Comparison of ENCODE assay signal across 22 cellular contexts in the genomic region with DNA sequence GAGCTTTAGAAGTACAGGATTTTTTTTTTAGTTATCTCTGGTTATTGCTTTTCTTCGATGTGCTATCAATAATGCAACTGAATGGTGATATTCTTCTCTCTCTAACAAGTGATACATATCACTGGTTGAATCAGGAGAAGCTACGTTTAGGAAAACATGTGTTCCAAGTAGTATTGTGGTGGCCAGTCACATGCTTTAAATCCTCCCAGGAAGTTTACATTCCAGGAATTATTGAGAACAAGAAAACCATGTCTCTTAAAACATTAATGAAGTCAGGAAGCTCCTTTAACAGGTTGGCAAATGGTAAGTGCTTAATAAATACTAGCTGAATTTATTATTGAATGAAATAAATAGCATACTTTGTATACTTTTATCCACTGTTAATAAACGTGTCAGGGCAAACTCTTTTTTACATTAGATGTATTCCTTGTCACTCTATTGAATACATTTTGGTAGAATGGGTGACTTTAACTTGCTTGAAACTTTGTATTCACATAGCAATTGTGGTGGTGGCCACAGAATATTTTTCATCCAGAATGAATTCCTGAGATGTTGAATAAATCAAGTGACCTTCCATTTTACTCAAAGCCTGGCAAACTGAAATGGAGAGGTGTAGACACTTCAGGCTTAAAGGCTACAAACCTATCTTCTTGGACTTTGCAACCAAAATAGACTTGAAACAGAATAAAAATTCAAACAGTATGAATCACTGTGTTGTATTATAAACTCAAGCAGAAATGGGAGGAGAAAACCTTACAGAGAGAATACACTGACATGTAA.
DNase-seq lines count a peak whose midpoint lies in the region; ATAC-seq, FAIRE-seq and TF ChIP-seq lines count a peak whose summit lies in the region.
"Had no signal": no experiment of that assay in that cellular context is flagged by ENCODE, and none has a peak within 500 bp of the region (broad histone marks: within the 10 kb centered on the region; RNA-seq: fewer than 3 reads in every experiment).

No MANE protein-coding gene starts in this region.

- FAIRE-seq in small intestine (lab: Jason Lieb, UNC), result no peak
- FAIRE-seq: kidney had no signal

- no peak for TF ChIP-seq EP300 in SK-N-SH (IDR thresholded peaks at IDR 0.05; ENCODE audit: borderline replicate concordance in 1 of 2, low read depth in 1 of 2, low read length in 1 of 2)

- ATAC-seq in SK-N-SH treated with all-trans-retinoic acid at 6 μM for 48 hours (no peak), HG02642 (IDR thresholded peaks at IDR 0.05; ENCODE audit: poor library complexity, unreplicated experiment) (no peak), GM19455 (IDR thresholded peaks at IDR 0.05; ENCODE audit: unreplicated experiment) (no peak)
- ATAC-seq: natural killer cell treated with Interleukin-12 subunit alpha and Interleukin-12 subunit beta and Interleukin-15 and Interleukin-18, amount 100 ng/mL, for 72 hours had no signal

- peak overlapping the region; percentile 6 to 22; a peak in 1 of 4 replicates for H3K27ac ChIP-seq in SK-N-SH (ENCODE audit: low read depth in 2 of 2, low read length in 1 of 2)
- peak overlapping the region; percentile 15; the same call in 1 of the 2 replicates for H3K27ac ChIP-seq in SK-N-MC
- no peak overlapping the region for H3K27ac ChIP-seq in small intestine (ENCODE audit: low read depth in 1 of 2, low read length in 1 of 2)
- H3K27ac ChIP-seq: 22Rv1; BLaER1 treated with 17β-estradiol and CSF1 and Interleukin-3, amounts not matched to agents 10 nM and 100 nM; upper lobe of left lung had no signal

- TF ChIP-seq CTCF in SK-N-SH (IDR thresholded peaks at IDR 0.05), result no peak

- peaks cover 0 to 3% of the 10 kb centered on the region in 2 experiments for H3K36me3 ChIP-seq in SK-N-SH (replicated peaks in 1 of 2; ENCODE audit: control insufficient read depth in 1 of 2, insufficient read depth in 2 of 2, low read length in 1 of 2)
- no peaks in the 10 kb centered on the region for H3K36me3 ChIP-seq in SK-N-MC (ENCODE audit: insufficient read depth, low read length)
- H3K36me3 ChIP-seq in small intestine (ENCODE audit: control insufficient read depth in 2 of 2, insufficient read depth in 2 of 2, low read length in 2 of 2), result no peaks in the 10 kb centered on the region
- H3K36me3 ChIP-seq: BLaER1 treated with 17β-estradiol and CSF1 and Interleukin-3, amounts not matched to agents 10 nM and 100 nM; upper lobe of left lung had no signal

- H3F3A ChIP-seq in SK-N-SH (replicated peaks; ENCODE audit: insufficient read depth), result no peaks in the 10 kb centered on the region

- H3K79me2 ChIP-seq in SK-N-SH (ENCODE audit: insufficient read depth), result no peaks in the 10 kb centered on the region

- no peaks in the 10 kb centered on the region for H3K4me1 ChIP-seq in SK-N-SH (ENCODE audit: control insufficient read depth in 1 of 2, insufficient read depth in 2 of 2, low read depth in 1 of 2, low read length in 1 of 2)
- no peaks in the 10 kb centered on the region for H3K4me1 ChIP-seq in small intestine (ENCODE audit: control insufficient read depth in 2 of 2, insufficient read depth in 1 of 2, low read depth in 1 of 2, low read length in 1 of 2)
- H3K4me1 ChIP-seq: upper lobe of left lung had no signal

- 60% methylated on average over 3 of the region's 3 CpGs for WGBS in SK-N-SH (ENCODE audit: low lambda C conversion rate)
- WGBS in small intestine, 3 donors, result 40 to 50% (median 40%) methylated on average over 3 of the region's 3 CpGs

- H3K9me2 ChIP-seq in SK-N-SH, result no peaks in the 10 kb centered on the region

- DNase-seq in SK-N-SH, result no peak
- DNase-seq in SK-N-MC (ENCODE audit: low read depth, low spot score), result no peak
- DNase-seq in foreskin melanocyte, result peak; percentile 34
- peak; percentile 29 for DNase-seq in small intestine
- DNase-seq in activated CD8-positive, alpha-beta memory T cell treated with anti-CD3 and anti-CD28 coated beads, Interleukin-2, amount 50 U/mL, for 4 hours, result no peak
- DNase-seq: activated CD4-positive, CD25-positive, alpha-beta regulatory T cell treated with anti-CD3 and anti-CD28 coated beads, Interleukin-2, amount 50 U/mL, for 72 hours; activated CD8-positive, alpha-beta memory T cell treated with anti-CD3 and anti-CD28 coated beads for 24 hours; hypothalamus; kidney; mesendoderm; NCI-H1694; NCI-H748 treated with DMSO at 0.1 percent for 48 hours; SIG-M5; stimulated activated CD4-positive, alpha-beta T cell treated with anti-CD3 and anti-CD28 coated beads, Interleukin-4, amount 100 ng/mL, for 24 hours; upper lobe of left lung had no signal

- POLR2A ChIA-PET in SK-N-SH (lab: Yijun Ruan, JAX), result no interaction called here

- no peak overlapping the region for H3K9ac ChIP-seq in SK-N-SH
- no peak overlapping the region for H3K9ac ChIP-seq in SK-N-MC (ENCODE audit: insufficient read length)
- H3K9ac ChIP-seq: BLaER1 treated with 17β-estradiol and CSF1 and Interleukin-3, amounts not matched to agents 10 nM and 100 nM had no signal

- H3K4me3 ChIP-seq in SK-N-SH (ENCODE audit: low read depth in 2 of 2, low read length in 1 of 2), result no peak overlapping the region
- 0 out of 2 replicates have a peak overlapping the region, but pooled peaks have one; percentile 5 for H3K4me3 ChIP-seq in SK-N-MC
- no peak overlapping the region for H3K4me3 ChIP-seq in small intestine (ENCODE audit: low read depth in 1 of 2, low read length in 2 of 2)
- H3K4me3 ChIP-seq: BLaER1 treated with 17β-estradiol and CSF1 and Interleukin-3, amounts not matched to agents 10 nM and 100 nM; smooth muscle cell; upper lobe of left lung had no signal

- no peak for TF ChIP-seq RAD21 in SK-N-SH (IDR thresholded peaks at IDR 0.05; ENCODE audit: low read length)

- no peaks in the 10 kb centered on the region for H3K27me3 ChIP-seq in SK-N-SH (ENCODE audit: insufficient read depth)
- no peaks in the 10 kb centered on the region for H3K27me3 ChIP-seq in small intestine (ENCODE audit: control insufficient read depth in 2 of 2, insufficient read depth in 2 of 2, low read length in 2 of 2)
- H3K27me3 ChIP-seq: BLaER1 treated with 17β-estradiol and CSF1 and Interleukin-3, amounts not matched to agents 10 nM and 100 nM; upper lobe of left lung had no signal

- no peaks in the 10 kb centered on the region; the same call in 1 of the 2 replicates for H3K9me3 ChIP-seq in SK-N-SH
- no peaks in the 10 kb centered on the region for H3K9me3 ChIP-seq in SK-N-MC (ENCODE audit: low read depth, low read length)
- no peaks in the 10 kb centered on the region for H3K9me3 ChIP-seq in small intestine (ENCODE audit: control insufficient read depth, low read depth)
- H3K9me3 ChIP-seq: BLaER1 treated with 17β-estradiol and CSF1 and Interleukin-3, amounts not matched to agents 10 nM and 100 nM; upper lobe of left lung had no signal

- H3K4me2 ChIP-seq in SK-N-SH, result no peak overlapping the region
- H3K4me2 ChIP-seq: BLaER1 treated with 17β-estradiol and CSF1 and Interleukin-3, amounts not matched to agents 10 nM and 100 nM; smooth muscle cell had no signal

- H4K20me1 ChIP-seq in SK-N-SH (ENCODE audit: insufficient read depth), result no peaks in the 10 kb centered on the region
- H4K20me1 ChIP-seq: BLaER1 treated with 17β-estradiol and CSF1 and Interleukin-3, amounts not matched to agents 10 nM and 100 nM had no signal

- CTCF ChIA-PET in SK-N-SH (lab: Yijun Ruan, JAX), result no interaction called here

- H2AFZ ChIP-seq in SK-N-SH (ENCODE audit: low read depth), result no peak overlapping the region

TF ChIP-seq in SK-N-SH, 30 proteins besides CTCF, POLR2A, EP300 and RAD21:
- TF ChIP-seq TCF12 (IDR thresholded peaks at IDR 0.05) (no peak), SMC3 (IDR thresholded peaks at IDR 0.05; ENCODE audit: low read depth, low read length) (no peak), RFX5 (IDR thresholded peaks at IDR 0.05; ENCODE audit: low read length) (no peak)

TF ChIP-seq in SK-N-SH treated with all-trans-retinoic acid at 6 μM for 48 hours, 23 proteins besides CTCF, POLR2A, EP300 and RAD21 (continues in another document):
- TF ChIP-seq, protein P1, sequence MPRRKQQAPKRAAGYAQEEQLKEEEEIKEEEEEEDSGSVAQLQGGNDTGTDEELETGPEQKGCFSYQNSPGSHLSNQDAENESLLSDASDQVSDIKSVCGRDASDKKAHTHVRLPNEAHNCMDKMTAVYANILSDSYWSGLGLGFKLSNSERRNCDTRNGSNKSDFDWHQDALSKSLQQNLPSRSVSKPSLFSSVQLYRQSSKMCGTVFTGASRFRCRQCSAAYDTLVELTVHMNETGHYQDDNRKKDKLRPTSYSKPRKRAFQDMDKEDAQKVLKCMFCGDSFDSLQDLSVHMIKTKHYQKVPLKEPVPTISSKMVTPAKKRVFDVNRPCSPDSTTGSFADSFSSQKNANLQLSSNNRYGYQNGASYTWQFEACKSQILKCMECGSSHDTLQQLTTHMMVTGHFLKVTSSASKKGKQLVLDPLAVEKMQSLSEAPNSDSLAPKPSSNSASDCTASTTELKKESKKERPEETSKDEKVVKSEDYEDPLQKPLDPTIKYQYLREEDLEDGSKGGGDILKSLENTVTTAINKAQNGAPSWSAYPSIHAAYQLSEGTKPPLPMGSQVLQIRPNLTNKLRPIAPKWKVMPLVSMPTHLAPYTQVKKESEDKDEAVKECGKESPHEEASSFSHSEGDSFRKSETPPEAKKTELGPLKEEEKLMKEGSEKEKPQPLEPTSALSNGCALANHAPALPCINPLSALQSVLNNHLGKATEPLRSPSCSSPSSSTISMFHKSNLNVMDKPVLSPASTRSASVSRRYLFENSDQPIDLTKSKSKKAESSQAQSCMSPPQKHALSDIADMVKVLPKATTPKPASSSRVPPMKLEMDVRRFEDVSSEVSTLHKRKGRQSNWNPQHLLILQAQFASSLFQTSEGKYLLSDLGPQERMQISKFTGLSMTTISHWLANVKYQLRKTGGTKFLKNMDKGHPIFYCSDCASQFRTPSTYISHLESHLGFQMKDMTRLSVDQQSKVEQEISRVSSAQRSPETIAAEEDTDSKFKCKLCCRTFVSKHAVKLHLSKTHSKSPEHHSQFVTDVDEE (CRISPR knock-in tag; IDR thresholded peaks at IDR 0.05), result no peak
- TF ChIP-seq ZNF70 (CRISPR knock-in tag; IDR thresholded peaks at IDR 0.05) (no peak), ZNF8 (CRISPR knock-in tag; IDR thresholded peaks at IDR 0.05) (no peak), BACH2 (CRISPR knock-in tag; IDR thresholded peaks at IDR 0.05; ENCODE audit: borderline replicate concordance) (no peak), ZFP30 (CRISPR knock-in tag; IDR thresholded peaks at IDR 0.05) (no peak), OSR1 (CRISPR knock-in tag; IDR thresholded peaks at IDR 0.05) (no peak), PPARA (CRISPR knock-in tag; IDR thresholded peaks at IDR 0.05; ENCODE audit: borderline replicate concordance) (no peak), ARNTL (CRISPR knock-in tag; IDR thresholded peaks at IDR 0.05; ENCODE audit: borderline replicate concordance, low read depth) (no peak), GLIS3 (CRISPR knock-in tag; IDR thresholded peaks at IDR 0.05) (no peak), TOX (CRISPR knock-in tag; IDR thresholded peaks at IDR 0.05; ENCODE audit: borderline replicate concordance) (no peak)

Comparison
In these comparisons a context has a peak if more than half of its experiments do, and no peak if none do; other contexts are left out.
1. DNase-seq: peak in foreskin melanocyte (single experiment) and small intestine (single experiment); none in SK-N-SH (single experiment), SK-N-MC (single experiment) and activated CD8-positive, alpha-beta memory T cell treated with anti-CD3 and anti-CD28 coated beads, Interleukin-2, amount 50 U/mL, for 4 hours (single experiment).
2. H3K27ac ChIP-seq: peak in SK-N-SH (2 of 2) and SK-N-MC (single experiment); none in small intestine (0 of 2).